8 cellular contexts compared by ENCODE assay signal in genomic region chr14:32702571-32702970, GRCh38.
A peak's percentile ranks its signal among the peaks of the same experiment; 100 is the strongest.
DNase-seq lines count a peak whose midpoint lies in the region; ATAC-seq and TF ChIP-seq lines count a peak whose summit lies in the region.

No MANE protein-coding gene starts in this region.

- no peak for TF ChIP-seq CTCF in GM13976 (IDR thresholded peaks at IDR 0.05; ENCODE audit: borderline replicate concordance, control extremely low read depth, extremely low read depth, insufficient read depth, missing control alignments)

- peak; percentile 9 for DNase-seq in activated naive CD4-positive, alpha-beta T cell treated with anti-CD3 and anti-CD28 coated beads, Interleukin-2, amount 50 U/mL, for 16 hours
- peak; percentile 50 for DNase-seq in iPS DF 19.7 (ENCODE audit: low read depth, low spot score)
- peak; percentile 0 to 4 for DNase-seq in stimulated activated CD4-positive, alpha-beta T cell treated with anti-CD3 and anti-CD28 coated beads, Interleukin-1b, Interleukin-23, amount 100 ng/mL, for 4 hours (ENCODE audit: low read depth in 2 of 2)
- DNase-seq in NCI-H1417 (lab: John Stamatoyannopoulos, UW) = no peak
- no peak for DNase-seq in SIG-M5 treated with dmso at 0.1 percent for 504 hours (lab: John Stamatoyannopoulos, UW; ENCODE audit: unreplicated experiment)
- DNase-seq in GM13976 (ENCODE audit: low spot score) = no peak

- ATAC-seq in GM18867 (IDR thresholded peaks at IDR 0.05; ENCODE audit: unreplicated experiment) (peak; percentile 94), HG02981 (IDR thresholded peaks at IDR 0.05; ENCODE audit: unreplicated experiment) (peak; percentile 89)

- in situ Hi-C loops in GM13976 (cut with MboI; ENCODE audit: low sequenced_read_pairs, unreplicated experiment) = loop anchor here (25.0 kb wide), 2 partner anchors 1085 to 1610 kb away; no protein-coding TSS in a partner anchor

Comparison
In these comparisons a context has a peak if more than half of its experiments do, and no peak if none do; other contexts are left out.
1. DNase-seq: peak in activated naive CD4-positive, alpha-beta T cell treated with anti-CD3 and anti-CD28 coated beads, Interleukin-2, amount 50 U/mL, for 16 hours (single experiment), iPS DF 19.7 (single experiment) and stimulated activated CD4-positive, alpha-beta T cell treated with anti-CD3 and anti-CD28 coated beads, Interleukin-1b, Interleukin-23, amount 100 ng/mL, for 4 hours (2 of 2); none in NCI-H1417 (0 of 3), SIG-M5 treated with dmso at 0.1 percent for 504 hours (single experiment) and GM13976 (single experiment).